In genomic region chr13:49922301-49922700, GRCh38 we compare ENCODE assay signal across 26 cellular contexts.
"Had no signal": no experiment of that assay in that cellular context is flagged by ENCODE, and none has a peak within 500 bp of the region (broad histone marks: within the 10 kb centered on the region; RNA-seq: fewer than 3 reads in every experiment).

No MANE protein-coding gene starts in this region.

- H3K9me3 ChIP-seq: colonic mucosa, esophagus muscularis mucosa, esophagus squamous epithelium, gastrocnemius medialis, gastroesophageal sphincter, heart left ventricle had no signal

- H3K4me3 ChIP-seq: colonic mucosa, coronary artery, dorsolateral prefrontal cortex, esophagus muscularis mucosa, esophagus squamous epithelium, gastrocnemius medialis, gastroesophageal sphincter, heart left ventricle, heart right ventricle had no signal

- H3K27me3 ChIP-seq: colonic mucosa, dorsolateral prefrontal cortex, esophagus muscularis mucosa, esophagus squamous epithelium, foreskin keratinocyte, gastrocnemius medialis, gastroesophageal sphincter, heart left ventricle, heart right ventricle had no signal

- H3K4me1 ChIP-seq: colonic mucosa, esophagus muscularis mucosa, esophagus squamous epithelium, foreskin keratinocyte, gastrocnemius medialis, gastroesophageal sphincter, heart left ventricle, heart right ventricle had no signal

- FAIRE-seq: endothelial cell of umbilical vein had no signal

- H3K9me3 Mint-ChIP-seq: effector memory CD8-positive, alpha-beta T cell; endodermal cell had no signal

- H3K36me3 ChIP-seq: colonic mucosa had no signal

- H3K27ac ChIP-seq: colonic mucosa, coronary artery, dorsolateral prefrontal cortex, epithelial cell of prostate, esophagus muscularis mucosa, esophagus squamous epithelium, foreskin keratinocyte, gastrocnemius medialis, gastroesophageal sphincter, heart left ventricle, heart right ventricle had no signal

- H3K27ac Mint-ChIP-seq: dendritic cell treated with granulocyte-macrophage colony-stimulating factor and Interleukin-4, amounts not matched to agents 40 ng/mL and 50 ng/mL, for 4 days; effector memory CD8-positive, alpha-beta T cell; endodermal cell had no signal

- H3K27me3 Mint-ChIP-seq: dendritic cell treated with granulocyte-macrophage colony-stimulating factor and Interleukin-4, amounts not matched to agents 40 ng/mL and 50 ng/mL, for 4 days; effector memory CD8-positive, alpha-beta T cell had no signal

- H3K4me3 Mint-ChIP-seq: dendritic cell treated with granulocyte-macrophage colony-stimulating factor and Interleukin-4, amounts not matched to agents 40 ng/mL and 50 ng/mL, for 4 days; effector memory CD8-positive, alpha-beta T cell; endodermal cell had no signal

- ATAC-seq: effector memory CD8-positive, alpha-beta T cell; esophagus mucosa; foreskin keratinocyte; gastrocnemius medialis; gastroesophageal sphincter; heart left ventricle; heart right ventricle had no signal

- DNase-seq: colonic mucosa; cortex of kidney; dermis blood vessel endothelial cell; dorsolateral prefrontal cortex; effector CD4-positive, alpha-beta T cell; effector CD8-positive, alpha-beta T cell; effector memory CD4-positive, alpha-beta T cell; effector memory CD8-positive, alpha-beta T cell; endodermal cell; erythroblast; esophagus squamous epithelium; foreskin fibroblast; foreskin keratinocyte; foreskin melanocyte; gastrocnemius medialis; glutamatergic neuron; head of caudate nucleus; heart left ventricle; heart right ventricle had no signal
